1 cellular context compared by ENCODE assay signal in genomic region chr7:46937826-46938225, GRCh38.
TF ChIP-seq lines count a peak whose summit lies in the region.

No MANE protein-coding gene starts in this region.

TF ChIP-seq in IMR-90, 13 proteins besides CTCF, POLR2A, EP300 and RAD21 (continued from another document):
- TF ChIP-seq CHD1 (IDR thresholded peaks at IDR 0.05; ENCODE audit: low read depth, low read length) (no peak), MAZ (IDR thresholded peaks at IDR 0.05; ENCODE audit: borderline replicate concordance, low read depth, low read length) (no peak), RFX5 (IDR thresholded peaks at IDR 0.05; ENCODE audit: low read depth, low read length) (no peak), NFE2L2 (IDR thresholded peaks at IDR 0.05; ENCODE audit: low read depth, low read length) (no peak), CEBPB (IDR thresholded peaks at IDR 0.05; ENCODE audit: low read depth, low read length) (no peak), FOS (IDR thresholded peaks at IDR 0.05; ENCODE audit: low read depth, low read length) (no peak), ELK1 (IDR thresholded peaks at IDR 0.05; ENCODE audit: borderline replicate concordance, low read depth, low read length) (no peak)
